1 cellular context compared by ENCODE assay signal in the genomic region with DNA sequence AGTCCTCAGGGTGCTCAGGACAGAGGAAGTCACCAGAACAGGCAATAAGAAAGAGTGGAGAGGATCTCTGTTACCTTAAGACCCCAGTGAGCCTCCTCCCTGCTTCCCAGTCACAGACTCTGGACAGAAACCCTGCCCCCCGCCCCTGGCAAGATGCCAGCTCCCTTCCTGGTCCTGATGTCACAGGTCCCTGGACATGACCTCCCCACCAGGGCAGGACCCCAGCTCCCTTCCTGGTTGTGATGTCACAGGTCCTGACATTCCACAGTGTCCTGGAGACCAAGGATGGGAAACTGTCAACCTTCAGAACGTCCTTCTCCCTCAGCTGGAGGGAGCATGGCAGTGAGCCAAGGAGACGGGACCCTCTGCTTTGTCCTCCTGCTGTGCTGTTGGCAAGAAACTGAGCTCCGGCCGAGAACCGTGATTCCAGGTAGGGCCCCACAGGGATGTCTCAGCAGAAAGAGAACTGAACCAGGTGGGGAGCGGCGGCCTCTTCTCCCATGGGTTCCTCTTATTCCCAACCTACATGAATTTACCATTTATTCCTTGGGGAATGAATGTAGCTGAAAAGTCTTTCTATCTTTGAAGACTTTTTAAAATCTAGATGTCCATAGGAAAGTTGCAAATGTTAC.
A peak's percentile ranks its signal among the peaks of the same experiment; 100 is the strongest.
TF ChIP-seq lines count a peak whose summit lies in the region.

A gene with protein sequence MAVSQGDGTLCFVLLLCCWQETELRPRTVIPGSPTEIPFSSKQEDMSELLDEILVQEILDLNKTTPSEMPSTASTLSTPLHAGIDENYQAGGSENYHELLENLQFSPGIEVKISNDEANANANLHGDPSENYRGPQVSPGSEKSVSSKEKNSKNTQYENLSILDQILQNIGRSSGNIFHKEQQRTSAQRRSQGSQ (plus strand): TSS at position 306 of the 632 bp plus-strand sequence. CDS start 31 bp downstream, at position 337.

TF ChIP-seq in K562, 482 proteins besides CTCF, POLR2A, EP300 and RAD21:
- TF ChIP-seq, protein P1, sequence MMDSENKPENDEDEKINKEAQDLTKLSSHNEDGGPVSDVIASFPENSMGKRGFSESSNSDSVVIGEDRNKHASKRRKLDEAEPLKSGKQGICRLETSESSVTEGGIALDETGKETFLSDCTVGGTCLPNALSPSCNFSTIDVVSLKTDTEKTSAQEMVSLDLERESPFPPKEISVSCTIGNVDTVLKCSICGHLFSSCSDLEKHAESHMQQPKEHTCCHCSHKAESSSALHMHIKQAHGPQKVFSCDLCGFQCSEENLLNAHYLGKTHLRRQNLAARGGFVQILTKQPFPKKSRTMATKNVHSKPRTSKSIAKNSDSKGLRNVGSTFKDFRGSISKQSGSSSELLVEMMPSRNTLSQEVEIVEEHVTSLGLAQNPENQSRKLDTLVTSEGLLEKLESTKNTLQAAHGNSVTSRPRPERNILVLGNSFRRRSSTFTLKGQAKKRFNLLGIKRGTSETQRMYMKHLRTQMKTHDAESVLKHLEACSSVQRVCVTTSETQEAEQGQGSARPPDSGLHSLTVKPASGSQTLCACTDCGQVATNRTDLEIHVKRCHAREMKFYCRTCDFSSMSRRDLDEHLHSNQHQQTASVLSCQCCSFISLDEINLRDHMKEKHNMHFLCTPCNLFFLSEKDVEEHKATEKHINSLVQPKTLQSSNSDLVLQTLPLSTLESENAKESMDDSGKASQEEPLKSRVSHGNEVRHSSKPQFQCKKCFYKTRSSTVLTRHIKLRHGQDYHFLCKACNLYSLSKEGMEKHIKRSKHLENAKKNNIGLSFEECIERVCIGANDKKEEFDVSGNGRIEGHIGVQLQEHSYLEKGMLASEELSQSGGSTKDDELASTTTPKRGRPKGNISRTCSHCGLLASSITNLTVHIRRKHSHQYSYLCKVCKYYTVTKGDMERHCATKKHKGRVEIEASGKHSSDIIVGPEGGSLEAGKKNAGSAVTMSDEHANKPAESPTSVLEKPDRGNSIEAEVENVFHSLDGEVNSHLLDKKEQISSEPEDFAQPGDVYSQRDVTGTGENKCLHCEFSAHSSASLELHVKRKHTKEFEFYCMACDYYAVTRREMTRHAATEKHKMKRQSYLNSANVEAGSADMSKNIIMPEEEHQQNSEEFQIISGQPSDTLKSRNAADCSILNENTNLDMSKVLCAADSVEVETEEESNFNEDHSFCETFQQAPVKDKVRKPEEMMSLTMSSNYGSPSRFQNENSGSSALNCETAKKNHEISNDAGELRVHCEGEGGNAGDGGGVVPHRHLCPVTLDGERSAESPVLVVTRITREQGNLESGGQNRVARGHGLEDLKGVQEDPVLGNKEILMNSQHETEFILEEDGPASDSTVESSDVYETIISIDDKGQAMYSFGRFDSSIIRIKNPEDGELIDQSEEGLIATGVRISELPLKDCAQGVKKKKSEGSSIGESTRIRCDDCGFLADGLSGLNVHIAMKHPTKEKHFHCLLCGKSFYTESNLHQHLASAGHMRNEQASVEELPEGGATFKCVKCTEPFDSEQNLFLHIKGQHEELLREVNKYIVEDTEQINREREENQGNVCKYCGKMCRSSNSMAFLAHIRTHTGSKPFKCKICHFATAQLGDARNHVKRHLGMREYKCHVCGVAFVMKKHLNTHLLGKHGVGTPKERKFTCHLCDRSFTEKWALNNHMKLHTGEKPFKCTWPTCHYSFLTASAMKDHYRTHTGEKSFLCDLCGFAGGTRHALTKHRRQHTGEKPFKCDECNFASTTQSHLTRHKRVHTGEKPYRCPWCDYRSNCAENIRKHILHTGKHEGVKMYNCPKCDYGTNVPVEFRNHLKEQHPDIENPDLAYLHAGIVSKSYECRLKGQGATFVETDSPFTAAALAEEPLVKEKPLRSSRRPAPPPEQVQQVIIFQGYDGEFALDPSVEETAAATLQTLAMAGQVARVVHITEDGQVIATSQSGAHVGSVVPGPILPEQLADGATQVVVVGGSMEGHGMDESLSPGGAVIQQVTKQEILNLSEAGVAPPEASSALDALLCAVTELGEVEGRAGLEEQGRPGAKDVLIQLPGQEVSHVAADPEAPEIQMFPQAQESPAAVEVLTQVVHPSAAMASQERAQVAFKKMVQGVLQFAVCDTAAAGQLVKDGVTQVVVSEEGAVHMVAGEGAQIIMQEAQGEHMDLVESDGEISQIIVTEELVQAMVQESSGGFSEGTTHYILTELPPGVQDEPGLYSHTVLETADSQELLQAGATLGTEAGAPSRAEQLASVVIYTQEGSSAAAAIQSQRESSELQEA (IDR thresholded peaks at IDR 0.05; ENCODE audit: low read depth), result no peak
- TF ChIP-seq NFIC (IDR thresholded peaks at IDR 0.05) (peak; percentile 58; the same call in 1 of the 2 replicates), NFIX (CRISPR knock-in tag; IDR thresholded peaks at IDR 0.05; ENCODE audit: low read depth) (0 out of 2 replicates have a peak, but pooled peaks have one; percentile 12)
